33 cellular contexts compared by ENCODE assay signal in the genomic region with DNA sequence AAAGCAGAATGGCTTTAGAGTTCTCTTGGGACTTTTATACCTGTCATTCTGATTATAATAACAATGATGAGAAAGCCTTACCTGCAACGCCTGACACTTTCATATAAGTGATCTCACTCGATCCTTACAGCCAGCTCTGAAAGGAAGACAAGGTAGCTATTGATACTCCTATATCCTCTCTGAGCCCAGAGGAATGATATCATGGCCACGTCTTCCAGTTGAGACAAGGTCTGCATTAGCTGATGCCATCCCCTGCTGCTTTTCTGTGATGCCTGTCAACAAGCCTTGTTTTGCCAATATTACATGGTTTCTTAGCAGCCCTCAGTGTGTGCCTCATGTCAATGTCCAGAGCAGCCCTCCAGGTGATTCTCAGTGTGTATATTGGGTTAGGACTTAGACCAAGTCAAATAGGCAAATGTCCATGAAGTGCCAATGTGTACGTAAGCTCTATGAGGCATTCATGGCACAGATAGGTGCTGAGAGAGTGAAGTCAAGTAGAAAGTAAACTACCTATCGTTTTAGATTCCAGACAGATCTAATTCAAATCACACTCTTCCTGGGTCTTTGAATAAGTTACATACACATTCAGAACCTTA.
"Had no signal": no experiment of that assay in that cellular context is flagged by ENCODE, and none has a peak within 500 bp of the region (broad histone marks: within the 10 kb centered on the region; RNA-seq: fewer than 3 reads in every experiment).

No MANE protein-coding gene starts in this region.

- ATAC-seq: activated CD8-positive, alpha-beta T cell treated with anti-CD3 and anti-CD28 coated beads for 36 hours; activated T-cell treated with anti-CD3 and anti-CD28 coated beads, Interleukin-2, amount 50 U/mL, for 72 hours; activated T-helper 17 cell treated with anti-CD3 and anti-CD28 coated beads, Interleukin-2, amount 50 U/mL, for 72 hours; Right ventricle myocardium inferior had no signal

- H3K27me3 ChIP-seq: brain microvascular endothelial cell, cardiac muscle cell had no signal

- H3K4me3 ChIP-seq: cardiac muscle cell, PC-9 had no signal

- H3K27ac ChIP-seq: brain microvascular endothelial cell, cardiac muscle cell, KMS-11, PC-9, RWPE1, VCaP had no signal

- FAIRE-seq: RCC 7860 had no signal

- DNase-seq: activated CD4-positive, alpha-beta T cell treated with anti-CD3 and anti-CD28 coated beads for 1 hour; activated CD4-positive, alpha-beta T cell treated with anti-CD3 and anti-CD28 coated beads for 48 hours; activated CD4-positive, CD25-positive, alpha-beta regulatory T cell; activated CD8-positive, alpha-beta T cell treated with anti-CD3 and anti-CD28 coated beads for 36 hours; activated effector memory CD4-positive, alpha-beta T cell treated with anti-CD3 and anti-CD28 coated beads, Interleukin-2, amount 50 U/mL, for 16 hours; activated naive CD4-positive, alpha-beta T cell; activated naive CD4-positive, alpha-beta T cell treated with anti-CD3 and anti-CD28 coated beads, Interleukin-2, amount 50 U/mL, for 16 hours; activated naive CD8-positive, alpha-beta T cell treated with anti-CD3 and anti-CD28 coated beads for 36 hours; activated T-cell treated with anti-CD3 and anti-CD28 coated beads, Interleukin-2, amount 50 U/mL, for 1 hour; activated T-cell treated with anti-CD3 and anti-CD28 coated beads, Interleukin-2, amount 50 U/mL, for 72 hours; amniotic stem cell; aorta; brain microvascular endothelial cell; NCI-H1092 treated with DMSO at 0.1 percent for 48 hours; NCI-H1417 treated with DMSO at 0.1 percent for 48 hours; NCI-H187 treated with DMSO at 0.1 percent for 48 hours; NCI-H2081; NCI-H226; NCI-H446 treated with DMSO at 0.1 percent for 48 hours; NCI-H524; NCI-H69; PC-9; SW 1271; T-helper 1 cell; T-helper 2 cell; T-helper 9 cell had no signal

- H3K36me3 ChIP-seq: brain microvascular endothelial cell, cardiac muscle cell had no signal
